Comparison of ENCODE assay signal across 1 cellular context in the genomic region with DNA sequence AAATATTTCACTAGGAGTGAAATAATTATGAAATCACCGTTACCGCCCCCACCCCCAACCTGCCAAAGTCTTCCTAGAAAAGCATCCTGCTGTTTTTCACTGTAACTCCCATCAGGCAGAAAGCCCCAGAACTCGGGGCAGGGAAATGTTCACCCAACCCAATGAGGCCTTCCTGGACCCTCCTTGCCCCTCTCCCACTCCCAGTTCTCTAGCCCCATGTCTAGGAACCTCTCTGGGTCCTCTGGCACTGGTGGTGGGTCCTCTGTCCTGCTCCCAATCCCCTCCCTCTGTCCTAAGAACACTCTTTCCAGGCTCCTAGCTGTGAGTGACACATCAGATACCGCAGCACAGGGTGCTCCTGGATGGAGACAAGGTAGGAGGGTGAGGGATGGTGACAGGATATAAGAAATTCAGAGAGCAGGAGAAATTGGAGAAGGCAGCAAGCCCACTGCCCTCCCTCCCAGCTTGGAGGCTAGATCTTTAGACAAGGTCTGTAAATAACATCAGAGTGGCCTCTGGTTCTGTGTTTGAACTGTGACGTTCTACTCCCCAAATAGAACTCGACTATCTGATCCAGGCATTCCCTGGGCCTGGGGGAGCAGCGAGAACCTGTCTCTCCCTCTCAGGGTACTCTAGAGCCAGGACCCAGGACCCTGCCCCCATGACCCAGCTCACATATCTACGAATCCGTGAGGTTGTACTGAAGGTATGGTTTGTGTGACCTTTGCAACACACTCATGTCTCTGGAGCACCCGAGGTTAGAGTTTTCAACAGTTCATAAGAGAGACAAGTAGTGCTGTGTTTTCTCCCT.
TF ChIP-seq lines count a peak whose summit lies in the region.

No MANE protein-coding gene starts in this region.

TF ChIP-seq in GM12878, 131 proteins besides CTCF, POLR2A, EP300 and RAD21:
- TF ChIP-seq ATF7 (IDR thresholded peaks at IDR 0.05; ENCODE audit: low read depth), result no peak
TF ChIP-seq in GM12878: peak in this region for 0.
